In the genomic region with DNA sequence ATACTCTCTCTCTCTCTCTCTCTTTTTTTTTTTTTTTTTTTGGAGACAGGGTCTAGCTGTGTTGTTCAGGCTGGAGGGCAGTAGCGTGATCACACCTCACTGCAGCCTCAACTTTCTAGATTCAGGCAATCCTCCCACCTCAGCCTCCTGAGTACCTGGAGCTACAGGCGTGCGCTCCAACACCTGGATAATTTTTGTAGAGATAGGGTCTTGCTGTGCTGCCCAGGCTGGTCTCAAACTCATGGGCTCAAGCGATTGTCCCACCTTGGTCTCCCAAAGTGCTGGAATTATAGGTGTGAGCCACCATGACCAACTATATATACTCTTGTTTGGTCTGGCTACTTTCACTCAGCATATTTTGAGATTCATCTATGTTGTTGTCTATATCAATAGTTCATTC, we compare ENCODE assay signal across 23 cellular contexts.
A peak's percentile ranks its signal among the peaks of the same experiment; 100 is the strongest.
DNase-seq lines count a peak whose midpoint lies in the region; ATAC-seq, FAIRE-seq and TF ChIP-seq lines count a peak whose summit lies in the region.
"Had no signal": no experiment of that assay in that cellular context is flagged by ENCODE, and none has a peak within 500 bp of the region (broad histone marks: within the 10 kb centered on the region; RNA-seq: fewer than 3 reads in every experiment).

No MANE protein-coding gene starts in this region.

- TF ChIP-seq POLR2A in HepG2 (IDR thresholded peaks at IDR 0.05; ENCODE audit: insufficient read depth in 1 of 2, low read depth in 2 of 2, low read length in 2 of 2) (no peak), right lobe of liver (IDR thresholded peaks at IDR 0.05) (no peak), K562 (conservative IDR thresholded peaks at IDR 0.05) (no peak)

- H3K9me1 ChIP-seq in K562 (ENCODE audit: control insufficient read depth, insufficient read depth, low read length): no peaks in the 10 kb centered on the region

- H3K4me1 ChIP-seq in HepG2 (ENCODE audit: insufficient read depth, low read length) (no peaks in the 10 kb centered on the region), right lobe of liver (peaks cover 0 to 9% (median 4%) of the 10 kb centered on the region in 4 donors), K562 (replicated peaks in 1 of 2; ENCODE audit: control insufficient read depth in 2 of 2, insufficient read depth in 2 of 2, low read length in 2 of 2) (no peaks in the 10 kb centered on the region)

- peak overlapping the region; percentile 8 for H3K4me3 Mint-ChIP-seq in natural killer cell treated with Interleukin-12 subunit alpha and Interleukin-12 subunit beta and Interleukin-15 and Interleukin-18, amount 100 ng/mL, for 72 hours
- H3K4me3 Mint-ChIP-seq: B cell; CD14-positive monocyte; CD4-positive, alpha-beta T cell; CD8-positive, alpha-beta memory T cell had no signal

- peaks cover 8% of the 10 kb centered on the region for H3K9me3 ChIP-seq in HepG2 (ENCODE audit: low read length)
- no peaks in the 10 kb centered on the region for H3K9me3 ChIP-seq in right lobe of liver
- H3K9me3 ChIP-seq in K562 (replicated peaks; ENCODE audit: control insufficient read depth, insufficient read depth, low read depth, low read length): peaks cover 7% of the 10 kb centered on the region; the same call in 1 of the 2 replicates

- H4K20me1 ChIP-seq in HepG2 (ENCODE audit: insufficient read depth, low read length): no peaks in the 10 kb centered on the region; the same call in 1 of the 2 replicates
- no peaks in the 10 kb centered on the region; the same call in 1 of the 2 replicates for H4K20me1 ChIP-seq in K562 (replicated peaks; ENCODE audit: control insufficient read depth, insufficient read depth, low read length)

- no peak for FAIRE-seq in HepG2 (lab: Jason Lieb, UNC)
- no peak for FAIRE-seq in K562 (lab: Jason Lieb, UNC)
- FAIRE-seq: A204.1, GM12878, GM19239, H1 had no signal

- H3K9me3 Mint-ChIP-seq in natural killer cell treated with Interleukin-12 subunit alpha and Interleukin-12 subunit beta and Interleukin-15 and Interleukin-18, amount 100 ng/mL, for 72 hours: no peaks in the 10 kb centered on the region

- no peaks in the 10 kb centered on the region for H3K27me3 ChIP-seq in HepG2 (ENCODE audit: control insufficient read depth in 1 of 2, insufficient read depth in 2 of 2, low read length in 2 of 2)
- H3K27me3 ChIP-seq in right lobe of liver: no peaks in the 10 kb centered on the region
- H3K27me3 ChIP-seq in K562 (ENCODE audit: control insufficient read depth in 2 of 2, insufficient read depth in 2 of 2, low read length in 2 of 2): no peaks in the 10 kb centered on the region
- H3K27me3 ChIP-seq: BLaER1 treated with 17β-estradiol and CSF1 and Interleukin-3, amounts not matched to agents 10 nM and 100 nM had no signal

- DNase-seq in HepG2 (ENCODE audit: low spot score): no peak
- DNase-seq in right lobe of liver: no peak
- DNase-seq in K562 (ENCODE audit: extremely low read depth in 1 of 4, low spot score in 3 of 4): no peak
- no peak for DNase-seq in natural killer cell treated with Interleukin-12 subunit alpha and Interleukin-12 subunit beta and Interleukin-15 and Interleukin-18, amount 100 ng/mL, for 72 hours (ENCODE audit: low spot score)
- DNase-seq in NCI-H146 treated with DMSO at 0.1 percent for 48 hours (lab: John Stamatoyannopoulos, UW; ENCODE audit: unreplicated experiment): no peak
- no peak for DNase-seq in activated gamma-delta T cell (lab: John Stamatoyannopoulos, UW)
- DNase-seq: CD4-positive, alpha-beta T cell; CD8-positive, alpha-beta memory T cell; DMS 273 treated with DMSO at 0.1 percent for 48 hours; DMS79; EL; GDM1; GM23248; H7; HCEC 1CT had no signal

- H3K4me3 ChIP-seq in HepG2 (replicated peaks in 1 of 3; ENCODE audit: insufficient read depth in 1 of 3, low read depth in 2 of 3, low read length in 3 of 3) (no peak overlapping the region), right lobe of liver (no peak overlapping the region), K562 (no peak overlapping the region)
- H3K4me3 ChIP-seq: GM12878, GM23248 had no signal

- TF ChIP-seq RAD21 in HepG2 (CRISPR knock-in tag; IDR thresholded peaks at IDR 0.05) (no peak), K562 (CRISPR knock-in tag; conservative IDR thresholded peaks at IDR 0.05 in 1 of 2, IDR thresholded peaks at IDR 0.05 in 1 of 2) (no peak)

- ATAC-seq in HepG2 (no peak), right lobe of liver (no peak), K562 (no peak)
- no peak for ATAC-seq in natural killer cell treated with Interleukin-12 subunit alpha and Interleukin-12 subunit beta and Interleukin-15 and Interleukin-18, amount 100 ng/mL, for 72 hours
- ATAC-seq: GM12878 had no signal

- BruUV-seq in HepG2 (replicated peaks; lab: Mats Ljungman, UMichigan) (no TSS peak), K562 (replicated peaks; lab: Mats Ljungman, UMichigan) (no TSS peak)

- H3K27ac ChIP-seq in HepG2 (ENCODE audit: extremely low read length, insufficient read depth, low read length) (no peak overlapping the region), right lobe of liver (no peak overlapping the region), K562 (ENCODE audit: extremely low read depth, low read depth, low read length) (no peak overlapping the region)
- H3K27ac ChIP-seq: 22Rv1; BLaER1 treated with 17β-estradiol and CSF1 and Interleukin-3, amounts not matched to agents 10 nM and 100 nM had no signal

- TF ChIP-seq EP300 in HepG2 (IDR thresholded peaks at IDR 0.05; ENCODE audit: low read depth in 2 of 2, low read length in 2 of 2) (no peak), HepG2 (CRISPR knock-in tag; IDR thresholded peaks at IDR 0.05; ENCODE audit: borderline replicate concordance) (no peak), K562 (IDR thresholded peaks at IDR 0.05; ENCODE audit: low read length) (no peak)

- CTCF ChIA-PET in HepG2 (lab: Yijun Ruan, JAX; ENCODE audit: low intra/inter-chr PET ratio, low total read pairs): no interaction called here
- CTCF ChIA-PET in K562 (lab: Yijun Ruan, JAX; ENCODE audit: low intra/inter-chr PET ratio): no interaction called here

- H3K27me3 Mint-ChIP-seq in natural killer cell treated with Interleukin-12 subunit alpha and Interleukin-12 subunit beta and Interleukin-15 and Interleukin-18, amount 100 ng/mL, for 72 hours: no peaks in the 10 kb centered on the region
- H3K27me3 Mint-ChIP-seq: B cell; CD4-positive, alpha-beta T cell; CD8-positive, alpha-beta memory T cell had no signal

- 92% methylated on average over 4 of the region's 4 CpGs for WGBS in HepG2 (ENCODE audit: low lambda C conversion rate)
- 80% methylated on average over 1 of the region's 4 CpGs for WGBS in right lobe of liver (ENCODE audit: insufficient coverage, low coverage, low lambda C conversion rate, missing lambda C conversion rate)
- WGBS in K562 (ENCODE audit: insufficient coverage, low coverage, missing lambda C conversion rate): 96% methylated on average over 4 of the region's 4 CpGs

- H3K9ac ChIP-seq in HepG2 (ENCODE audit: insufficient read depth, low read depth, low read length) (no peak overlapping the region), K562 (ENCODE audit: insufficient read depth in 1 of 2, low read depth in 2 of 2, low read length in 2 of 2) (no peak overlapping the region)
- H3K9ac ChIP-seq: BLaER1 treated with 17β-estradiol and CSF1 and Interleukin-3, amounts not matched to agents 10 nM and 100 nM; GM23248 had no signal

- H2AFZ ChIP-seq in HepG2 (ENCODE audit: low read length): no peak overlapping the region
- no peak overlapping the region for H2AFZ ChIP-seq in K562 (ENCODE audit: low read depth, low read length)
- H2AFZ ChIP-seq: GM23248 had no signal

- TF ChIP-seq CTCF in HepG2 (CRISPR knock-in tag; IDR thresholded peaks at IDR 0.05) (no peak), right lobe of liver (IDR thresholded peaks at IDR 0.05) (no peak), K562 (IDR thresholded peaks at IDR 0.05 in 2 of 3, conservative IDR thresholded peaks at IDR 0.05 in 1 of 3; ENCODE audit: insufficient read depth in 2 of 3, low read depth in 1 of 3, low read length in 3 of 3) (no peak)

- in situ Hi-C loops in HepG2 (cut with HindIII; ENCODE audit: extremely low pct_ligation_motif_present, low pct_unique_long_range_greater_than_20kb): no loop called here
- in situ Hi-C loops in K562 (cut with MboI): no loop called here

- H3K79me2 ChIP-seq in HepG2 (ENCODE audit: insufficient read depth, low read length) (peaks cover 15% of the 10 kb centered on the region), K562 (ENCODE audit: control insufficient read depth, insufficient read depth, low read length) (0 out of 3 replicates have a peak, but pooled peaks cover 8% of the 10 kb centered on the region)

- intact Hi-C loops in HepG2 (cut with micrococcal nuclease; ENCODE audit: unreplicated experiment): no loop called here
- intact Hi-C loops in right lobe of liver (cut with DNase I): no loop called here
- intact Hi-C loops in K562 (cut with micrococcal nuclease): no loop called here

- H3K36me3 ChIP-seq in HepG2 (replicated peaks in 1 of 2; ENCODE audit: control insufficient read depth in 1 of 2, insufficient read depth in 2 of 2, low read length in 2 of 2): no peaks in the 10 kb centered on the region
- no peaks in the 10 kb centered on the region for H3K36me3 ChIP-seq in right lobe of liver
- H3K36me3 ChIP-seq in K562 (ENCODE audit: control insufficient read depth, insufficient read depth, low read length): no peaks in the 10 kb centered on the region

- peak overlapping the region; percentile 39 to 83 for H3K27ac Mint-ChIP-seq in natural killer cell treated with Interleukin-12 subunit alpha and Interleukin-12 subunit beta and Interleukin-15 and Interleukin-18, amount 100 ng/mL, for 72 hours
- H3K27ac Mint-ChIP-seq: B cell; CD4-positive, alpha-beta T cell; CD8-positive, alpha-beta memory T cell had no signal

- H3K4me2 ChIP-seq in HepG2 (ENCODE audit: low read depth, low read length) (no peak overlapping the region), K562 (ENCODE audit: insufficient read depth, low read length) (no peak overlapping the region)
- H3K4me2 ChIP-seq: BLaER1 treated with 17β-estradiol and CSF1 and Interleukin-3, amounts not matched to agents 10 nM and 100 nM had no signal

- POLR2A ChIA-PET in HepG2 (lab: Yijun Ruan, JAX) (no interaction called here), K562 (lab: Yijun Ruan, JAX) (interaction anchor here (0.5 to 1.9 kb wide), 2 partner anchors 11 to 13 kb away, joined by 4 to 8 read pairs; no protein-coding TSS in a partner anchor)

- peaks cover 5% of the 10 kb centered on the region for H3K36me3 Mint-ChIP-seq in natural killer cell treated with Interleukin-12 subunit alpha and Interleukin-12 subunit beta and Interleukin-15 and Interleukin-18, amount 100 ng/mL, for 72 hours

- H3K4me1 Mint-ChIP-seq in natural killer cell treated with Interleukin-12 subunit alpha and Interleukin-12 subunit beta and Interleukin-15 and Interleukin-18, amount 100 ng/mL, for 72 hours (ENCODE audit: low read depth in 2 of 2): peaks cover 50 to 56% of the 10 kb centered on the region in 2 donors

TF ChIP-seq in HepG2, 621 proteins besides CTCF, POLR2A, EP300 and RAD21 (continues in another document):
- no peak for TF ChIP-seq FOXP1 (IDR thresholded peaks at IDR 0.05)
- TF ChIP-seq FOXP1 (CRISPR knock-in tag; IDR thresholded peaks at IDR 0.05): no peak
- peak; percentile 63; the same call in 1 of the 2 replicates for TF ChIP-seq ZNF121 (CRISPR knock-in tag; IDR thresholded peaks at IDR 0.05)

TF ChIP-seq in K562, 482 proteins besides CTCF, POLR2A, EP300 and RAD21:
- TF ChIP-seq ZNF121 (CRISPR knock-in tag; conservative IDR thresholded peaks at IDR 0.05) (peak; percentile 82), TAF1 (IDR thresholded peaks at IDR 0.05; ENCODE audit: control insufficient read depth, extremely low read depth, insufficient read depth, low read length, severe bottlenecking) (no peak)
TF ChIP-seq in K562: peak in this region for 1.
